14 cellular contexts compared by ENCODE assay signal in the genomic region with DNA sequence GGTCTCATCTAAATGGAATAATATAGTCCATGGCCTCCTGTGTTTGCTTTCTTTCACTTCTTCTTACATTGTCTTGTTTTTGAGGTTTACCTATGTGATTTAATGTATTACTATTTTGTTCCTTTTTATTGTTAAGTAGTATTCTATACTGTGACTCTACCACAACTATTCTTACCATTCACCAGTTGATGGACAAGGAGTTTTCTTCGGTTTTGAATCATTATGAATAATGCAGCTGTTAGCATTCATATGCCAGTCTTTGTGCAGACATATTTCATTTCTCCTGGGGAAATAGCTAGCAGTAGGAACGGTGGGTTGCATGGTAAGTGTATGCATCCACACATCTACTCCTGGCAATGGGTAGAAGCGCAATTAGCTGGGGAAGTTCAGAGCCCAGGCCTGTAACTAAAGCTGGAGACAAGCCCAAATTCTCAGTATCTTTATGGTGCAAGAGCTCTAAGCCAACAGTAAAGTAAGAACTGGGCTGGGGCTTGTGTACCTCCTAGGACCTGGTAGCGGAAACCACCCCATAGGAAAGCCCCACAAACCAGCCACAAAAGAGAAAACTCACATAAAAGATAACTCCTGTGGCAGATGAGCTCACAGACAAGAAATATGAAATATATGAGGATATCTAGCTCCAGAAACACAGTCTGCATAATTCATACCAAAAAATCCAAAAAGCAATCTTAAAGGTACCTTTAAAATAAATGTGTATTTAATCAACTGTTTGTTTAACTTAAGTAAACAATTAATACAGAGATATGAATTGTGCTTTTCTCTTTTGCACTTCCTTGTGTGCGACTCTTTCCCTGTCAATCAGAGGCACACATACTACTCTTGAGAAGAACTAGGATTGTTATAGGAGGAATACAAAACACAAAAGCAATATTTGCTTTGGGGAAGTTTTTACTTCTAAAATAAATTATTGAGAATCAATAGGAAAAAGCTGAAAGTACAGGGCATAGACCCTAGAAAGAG. TPM values are rescaled to one million over a fixed set of nuclear protein-coding genes. Genes with fewer than 3 reads are reported as not detected.
DNase-seq lines count a peak whose midpoint lies in the region; ATAC-seq and TF ChIP-seq lines count a peak whose summit lies in the region.
"Had no signal": no experiment of that assay in that cellular context is flagged by ENCODE, and none has a peak within 500 bp of the region (broad histone marks: within the 10 kb centered on the region; RNA-seq: fewer than 3 reads in every experiment).

No MANE protein-coding gene starts in this region.

- H3K4me1 Mint-ChIP-seq in CD4-positive, alpha-beta T cell (ENCODE audit: low read depth) = peaks cover 22% of the 10 kb centered on the region
- H3K4me1 Mint-ChIP-seq in activated naive CD8-positive, alpha-beta T cell treated with anti-CD3 and anti-CD28 coated beads, Interleukin-2, amount 10 ng/mL, durations not matched to agents 7 days and 5 days = peaks cover 27% of the 10 kb centered on the region
- H3K4me1 Mint-ChIP-seq: naive B cell had no signal

- peak in 2 of 10 experiments; percentile 7 to 20 for DNase-seq in CD4-positive, alpha-beta T cell
- peak; percentile 88 for DNase-seq in Jurkat, Clone E6-1 (ENCODE audit: low read depth, low spot score)
- no peak for DNase-seq in activated naive CD8-positive, alpha-beta T cell treated with anti-CD3 and anti-CD28 coated beads, Interleukin-2, amount 10 ng/mL, durations not matched to agents 7 days and 5 days
- no peak for DNase-seq in smooth muscle cell (lab: John Stamatoyannopoulos, UW; ENCODE audit: unreplicated experiment)
- no peak for DNase-seq in NCI-H774 (lab: John Stamatoyannopoulos, UW)
- DNase-seq in NCI-H2029 treated with DMSO at 0.1 percent for 48 hours (lab: John Stamatoyannopoulos, UW) = no peak
- DNase-seq in SW 1271 (lab: John Stamatoyannopoulos, UW) = no peak
- DNase-seq: C1 segment of cervical spinal cord, Karpas-422, naive B cell, NCI-H526 treated with DMSO at 0.1 percent for 48 hours, T-helper 9 cell had no signal

- H3K36me3 ChIP-seq in smooth muscle cell (ENCODE audit: low read depth) = no peaks in the 10 kb centered on the region

- intact Hi-C loops in CD4-positive, alpha-beta T cell (cut with DNase I, micrococcal nuclease) = no loop called here

- CTCF ChIA-PET in CD4-positive, alpha-beta T cell (lab: Charles Lee) = interaction anchor here (0.7 kb wide), 1 partner anchor 393 kb away, joined by 3 read pairs; no protein-coding TSS in a partner anchor

- no peaks in the 10 kb centered on the region for H3F3A ChIP-seq in smooth muscle cell (ENCODE audit: low read depth)

- H3K36me3 Mint-ChIP-seq in CD4-positive, alpha-beta T cell (ENCODE audit: low read depth) = no peaks in the 10 kb centered on the region
- H3K36me3 Mint-ChIP-seq in activated naive CD8-positive, alpha-beta T cell treated with anti-CD3 and anti-CD28 coated beads, Interleukin-2, amount 10 ng/mL, durations not matched to agents 7 days and 5 days = peaks cover 9% of the 10 kb centered on the region

- H3K9me3 ChIP-seq in CD4-positive, alpha-beta T cell (ENCODE audit: control insufficient read depth, low read length) = no peaks in the 10 kb centered on the region
- no peaks in the 10 kb centered on the region for H3K9me3 ChIP-seq in smooth muscle cell (replicated peaks; ENCODE audit: low read depth)

- no peak overlapping the region for H3K4me3 ChIP-seq in Jurkat, Clone E6-1 (ENCODE audit: low read length)
- H3K4me3 ChIP-seq in smooth muscle cell = no peak overlapping the region

- POLR2A ChIA-PET in CD4-positive, alpha-beta T cell (lab: Charles Lee) = interaction anchor here (1.0 to 1.4 kb wide), 4 partner anchors 9 to 62 kb away, joined by 3 to 7 read pairs (median 4); a partner anchor contains a TSS
- POLR2A ChIA-PET in activated naive CD8-positive, alpha-beta T cell treated with anti-CD3 and anti-CD28 coated beads, Interleukin-2, amount 10 ng/mL, durations not matched to agents 7 days and 5 days (lab: Charles Lee) = interaction anchor here (0.9 kb wide), 1 partner anchor 9 kb away, joined by 3 read pairs; no protein-coding TSS in a partner anchor

- no peak overlapping the region for H3K27ac Mint-ChIP-seq in CD4-positive, alpha-beta T cell
- peak overlapping the region; percentile 30 for H3K27ac Mint-ChIP-seq in activated naive CD8-positive, alpha-beta T cell treated with anti-CD3 and anti-CD28 coated beads, Interleukin-2, amount 10 ng/mL, durations not matched to agents 7 days and 5 days

- H3K27me3 ChIP-seq in CD4-positive, alpha-beta T cell (ENCODE audit: control insufficient read depth, insufficient read depth, low read length) = no peaks in the 10 kb centered on the region
- no peaks in the 10 kb centered on the region for H3K27me3 ChIP-seq in smooth muscle cell (ENCODE audit: low read depth)

- no peaks in the 10 kb centered on the region for H4K20me1 ChIP-seq in smooth muscle cell (ENCODE audit: low read depth)

- no peak for TF ChIP-seq CTCF in CD4-positive, alpha-beta T cell (IDR thresholded peaks at IDR 0.05)
- TF ChIP-seq CTCF in smooth muscle cell (IDR thresholded peaks at IDR 0.05; ENCODE audit: borderline replicate concordance, insufficient read depth, poor library complexity, severe bottlenecking) = no peak

- no peak overlapping the region for H3K4me2 ChIP-seq in smooth muscle cell

- H3K27me3 Mint-ChIP-seq in CD4-positive, alpha-beta T cell = no peaks in the 10 kb centered on the region
- H3K27me3 Mint-ChIP-seq in activated naive CD8-positive, alpha-beta T cell treated with anti-CD3 and anti-CD28 coated beads, Interleukin-2, amount 10 ng/mL, durations not matched to agents 7 days and 5 days = peaks cover 13% of the 10 kb centered on the region

- H3K9me3 Mint-ChIP-seq in CD4-positive, alpha-beta T cell = peaks cover 2% of the 10 kb centered on the region
- H3K9me3 Mint-ChIP-seq in activated naive CD8-positive, alpha-beta T cell treated with anti-CD3 and anti-CD28 coated beads, Interleukin-2, amount 10 ng/mL, durations not matched to agents 7 days and 5 days = peaks cover 12% of the 10 kb centered on the region

- H3K4me3 Mint-ChIP-seq in CD4-positive, alpha-beta T cell = no peak overlapping the region
- H3K4me3 Mint-ChIP-seq in activated naive CD8-positive, alpha-beta T cell treated with anti-CD3 and anti-CD28 coated beads, Interleukin-2, amount 10 ng/mL, durations not matched to agents 7 days and 5 days = peak overlapping the region; percentile 56
- H3K4me3 Mint-ChIP-seq: naive B cell had no signal

- no peaks in the 10 kb centered on the region for H3K79me2 ChIP-seq in smooth muscle cell (ENCODE audit: low read depth)

- peak; percentile 97 for ATAC-seq in CD4-positive, alpha-beta T cell (ENCODE audit: poor library complexity)
- peak; percentile 71 for ATAC-seq in GM18511 (IDR thresholded peaks at IDR 0.05; ENCODE audit: unreplicated experiment)
- peak; percentile 94 for ATAC-seq in activated naive CD8-positive, alpha-beta T cell treated with anti-CD3 and anti-CD28 coated beads, Interleukin-2, amount 10 ng/mL, durations not matched to agents 7 days and 5 days (ENCODE audit: low read depth)

- H2AFZ ChIP-seq in smooth muscle cell (ENCODE audit: low read depth) = no peak overlapping the region

- no peak overlapping the region for H3K9ac ChIP-seq in smooth muscle cell (ENCODE audit: low read depth)

- no peak overlapping the region for H3K27ac ChIP-seq in CD4-positive, alpha-beta T cell (ENCODE audit: low read depth, low read length)
- no peak overlapping the region for H3K27ac ChIP-seq in smooth muscle cell (ENCODE audit: low read depth)

- 89% methylated on average over 5 of the region's 5 CpGs for WGBS in smooth muscle cell (ENCODE audit: low lambda C conversion rate)

- H3K4me1 ChIP-seq in smooth muscle cell (ENCODE audit: low read depth) = no peaks in the 10 kb centered on the region

RNA-seq across cellular contexts. Expression of a gene that starts 2.7 kb away (rescaled TPM):
- 1 to 10 TPM; 1.2 to 1.4 TPM for total RNA-seq in CD4-positive, alpha-beta T cell
- polyA plus RNA-seq in Jurkat, Clone E6-1 (2012; ENCODE audit: insufficient read depth, insufficient read length) = not detected
- not detected for total RNA-seq in activated naive CD8-positive, alpha-beta T cell treated with anti-CD3 and anti-CD28 coated beads, Interleukin-2, amount 10 ng/mL, durations not matched to agents 7 days and 5 days
- total RNA-seq in smooth muscle cell = 29.7 and 51.7 TPM in 2 replicates
- polyA plus RNA-seq in smooth muscle cell = 16.0 and 19.7 TPM in 2 replicates
- total RNA-seq: endothelial cell of umbilical vein had no signal
- polyA plus RNA-seq: endothelial cell of umbilical vein had no signal

Comparison
In these comparisons a context has a peak if more than half of its experiments do, and no peak if none do; other contexts are left out.
1. RNA of a gene that starts 2.7 kb away (total RNA-seq): 29.7 to 51.7 TPM in smooth muscle cell; 1.2 to 1.4 TPM in CD4-positive, alpha-beta T cell and not detected in activated naive CD8-positive, alpha-beta T cell treated with anti-CD3 and anti-CD28 coated beads, Interleukin-2, amount 10 ng/mL, durations not matched to agents 7 days and 5 days; every median in the first group is over 10 times any median in the second.
2. Peak in every context shown above with its lines, with median percentiles within 50 percentile points of each other: ATAC-seq.